ENCODE assay signal across 8 cellular contexts in the genomic region with DNA sequence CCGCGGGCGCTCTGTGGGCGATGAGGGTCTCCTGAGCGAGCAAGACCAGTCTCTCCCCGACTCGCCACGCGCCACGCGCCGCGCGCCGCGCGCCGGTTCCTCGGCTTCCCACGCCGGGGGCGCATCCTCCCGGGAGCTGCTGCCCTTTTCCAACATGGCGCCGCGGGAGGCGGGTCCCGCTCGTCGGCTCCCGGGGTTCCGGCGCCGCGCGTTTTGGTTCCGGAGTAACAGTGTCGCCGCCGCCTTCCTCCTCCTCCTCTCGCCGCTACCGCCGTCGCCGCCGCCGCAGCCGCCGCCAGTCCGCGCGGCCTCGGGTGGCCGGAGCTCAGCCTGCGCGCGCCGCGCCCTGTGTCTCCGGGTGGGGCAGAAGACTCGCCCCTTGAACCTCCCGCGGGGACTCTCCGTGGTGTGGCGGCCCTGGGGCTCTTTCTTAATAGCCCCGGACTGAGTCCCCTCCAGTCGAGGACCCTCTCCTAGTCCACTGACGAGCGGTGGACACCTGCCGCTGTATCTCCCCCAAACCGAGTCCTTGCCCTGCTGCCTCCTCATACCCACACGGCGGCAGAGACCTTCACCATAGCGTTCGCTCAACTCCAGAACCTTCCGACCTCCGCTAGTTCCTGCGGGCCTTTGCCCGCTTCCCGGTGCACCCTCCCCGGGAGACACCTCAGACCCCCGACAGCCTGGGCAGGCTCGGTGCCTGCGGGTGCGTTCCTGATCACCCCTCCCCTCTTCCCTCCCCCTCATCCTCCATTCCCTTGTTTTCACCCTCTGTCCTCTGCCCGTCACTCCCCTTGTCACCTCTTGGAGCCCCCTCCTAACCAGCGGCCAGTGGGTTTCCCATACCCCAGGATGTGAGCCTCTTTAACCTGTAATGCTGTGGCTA. TPM values are rescaled to one million over a fixed set of nuclear protein-coding genes. Genes with fewer than 3 reads are reported as not detected.
A peak's percentile ranks its signal among the peaks of the same experiment; 100 is the strongest.
DNase-seq lines count a peak whose midpoint lies in the region; ATAC-seq, FAIRE-seq and TF ChIP-seq lines count a peak whose summit lies in the region.

A gene (plus strand): TSS at position 242 of the 886 bp plus-strand sequence. CDS start 633 bp downstream, at position 875.

- no peaks in the 10 kb centered on the region for H3K27me3 ChIP-seq in mammary epithelial cell (ENCODE audit: insufficient read depth, low read length)
- H3K27me3 ChIP-seq in spleen (replicated peaks in 1 of 7), result no peaks in the 10 kb centered on the region

- H3K4me2 ChIP-seq in mammary epithelial cell (ENCODE audit: insufficient read depth, low read depth, low read length), result peak within 1 kb of the TSS; percentile 92

- peak; percentile 59 for ATAC-seq in HG02571 (IDR thresholded peaks at IDR 0.05; ENCODE audit: unreplicated experiment)

- no peaks in the 10 kb centered on the region for H4K20me1 ChIP-seq in mammary epithelial cell (ENCODE audit: insufficient read depth, low read length)

- H2AFZ ChIP-seq in mammary epithelial cell (ENCODE audit: low read depth, low read length), result peak within 1 kb of the TSS; percentile 88

- TF ChIP-seq CTCF in WI38 (IDR thresholded peaks at IDR 0.05; ENCODE audit: low read depth, low read length) (no peak), mammary epithelial cell (conservative IDR thresholded peaks at IDR 0.05 in 1 of 2, IDR thresholded peaks at IDR 0.05 in 1 of 2; ENCODE audit: extremely low read depth in 1 of 2, insufficient read depth in 1 of 2, low read depth in 1 of 2, low read length in 2 of 2) (no peak), spleen (IDR thresholded peaks at IDR 0.05 in 8 of 11, conservative IDR thresholded peaks at IDR 0.05 in 3 of 11) (no peak), D721Med (IDR thresholded peaks at IDR 0.05; ENCODE audit: insufficient read depth, missing control alignments) (no peak)

- in situ Hi-C loops in mammary epithelial cell (cut with MboI; ENCODE audit: low sequenced_read_pairs in 2 of 2), result no loop called here

- H3K36me3 ChIP-seq in mammary epithelial cell (ENCODE audit: insufficient read depth, low read length) (peaks cover 2% of the 10 kb centered on the region), spleen (peaks cover 0 to 20% (median 6%) of the 10 kb centered on the region in 6 donors)

- H3K79me2 ChIP-seq in mammary epithelial cell (ENCODE audit: insufficient read depth, low read length), result peaks cover 13% of the 10 kb centered on the region

- CTCF ChIA-PET in mammary epithelial cell (lab: Charles Lee; ENCODE audit: low non-redundant PET), result no interaction called here

- peak within 1 kb of the TSS; percentile 87 for H3K9ac ChIP-seq in mammary epithelial cell (ENCODE audit: insufficient read depth, low read length)

- WGBS in mammary epithelial cell (ENCODE audit: low coverage, missing lambda C conversion rate), result 3% methylated on average over 13 of the region's 88 CpGs
- WGBS in spleen, 5 donors, result 0 to 2% (median 0%) methylated on average over 21 to 88 of the region's 88 CpGs

- intact Hi-C loops in mammary epithelial cell (cut with micrococcal nuclease), result loop anchor here (1.0 to 2.0 kb wide), 4 partner anchors 11 to 292 kb away; a partner anchor contains a TSS
- intact Hi-C loops in spleen (cut with DNase I; ENCODE audit: low total_unique reads), result no loop called here

- H3K4me1 ChIP-seq in mammary epithelial cell (ENCODE audit: insufficient read depth, low read length), result peaks cover 6% of the 10 kb centered on the region
- H3K4me1 ChIP-seq in spleen, result peaks cover 22 to 51% (median 45%) of the 10 kb centered on the region in 6 donors

- peak within 1 kb of the TSS; percentile 57 for H3K27ac ChIP-seq in mammary epithelial cell (ENCODE audit: insufficient read depth, low read depth, low read length)
- H3K27ac ChIP-seq in spleen, result peak within 1 kb of the TSS; percentile 71 to 92 (median 90)

- dilution Hi-C loops in mammary epithelial cell (cut with HindIII; ENCODE audit: low sequenced_read_pairs), result no loop called here

- peak; percentile 19 for DNase-seq in DMS79 (lab: John Stamatoyannopoulos, UW)
- peak; percentile 82 for DNase-seq in NCI-H2171 (lab: John Stamatoyannopoulos, UW)
- DNase-seq in mammary epithelial cell, result peak; percentile 72
- DNase-seq in iris pigment epithelial cell (ENCODE audit: low read depth), result peak; percentile 64
- DNase-seq in spleen, result peak; percentile 97
- DNase-seq in D721Med (ENCODE audit: insufficient read length, low spot score), result no peak

- no peak for TF ChIP-seq POLR2A in spleen (IDR thresholded peaks at IDR 0.05)

- FAIRE-seq in D721Med (lab: Jason Lieb, UNC), result no peak

- H3K9me3 ChIP-seq in mammary epithelial cell (replicated peaks; ENCODE audit: insufficient read depth, low read length) (peaks cover 3% of the 10 kb centered on the region), spleen (no peaks in the 10 kb centered on the region)

- peak within 1 kb of the TSS; percentile 89 for H3K4me3 ChIP-seq in WI38 (ENCODE audit: low read depth, low read length)
- peak within 1 kb of the TSS; percentile 83 to 91 (median 84) for H3K4me3 ChIP-seq in mammary epithelial cell (replicated peaks in 1 of 3; ENCODE audit: insufficient read depth in 1 of 3, low read depth in 2 of 3, low read length in 3 of 3)
- H3K4me3 ChIP-seq in spleen, result peak within 1 kb of the TSS; percentile 51 to 91 (median 80)

- BruUV-seq in mammary epithelial cell (replicated peaks; lab: Mats Ljungman, UMichigan), result no TSS peak

RNA-seq across cellular contexts. Expression of the gene that starts here (rescaled TPM):
- total RNA-seq in mammary epithelial cell (10 to 100 TPM in 1 of 2 donors, 1 to 10 TPM in 1; 6.5 to 22.8 TPM), spleen (10 to 100 TPM in 6 of 7 donors, 1 to 10 TPM in 1; 9.5 to 30.4 (median 18.0) TPM)
- polyA plus RNA-seq in mammary epithelial cell (4.6 TPM), spleen (10 to 100 TPM in 2 of 3 donors, 1 to 10 TPM in 1; 8.4 to 11.0 (median 10.2) TPM)
- polyA minus RNA-seq in mammary epithelial cell, result 9.2 TPM
